1 cellular context compared by ENCODE assay signal in the genomic region with DNA sequence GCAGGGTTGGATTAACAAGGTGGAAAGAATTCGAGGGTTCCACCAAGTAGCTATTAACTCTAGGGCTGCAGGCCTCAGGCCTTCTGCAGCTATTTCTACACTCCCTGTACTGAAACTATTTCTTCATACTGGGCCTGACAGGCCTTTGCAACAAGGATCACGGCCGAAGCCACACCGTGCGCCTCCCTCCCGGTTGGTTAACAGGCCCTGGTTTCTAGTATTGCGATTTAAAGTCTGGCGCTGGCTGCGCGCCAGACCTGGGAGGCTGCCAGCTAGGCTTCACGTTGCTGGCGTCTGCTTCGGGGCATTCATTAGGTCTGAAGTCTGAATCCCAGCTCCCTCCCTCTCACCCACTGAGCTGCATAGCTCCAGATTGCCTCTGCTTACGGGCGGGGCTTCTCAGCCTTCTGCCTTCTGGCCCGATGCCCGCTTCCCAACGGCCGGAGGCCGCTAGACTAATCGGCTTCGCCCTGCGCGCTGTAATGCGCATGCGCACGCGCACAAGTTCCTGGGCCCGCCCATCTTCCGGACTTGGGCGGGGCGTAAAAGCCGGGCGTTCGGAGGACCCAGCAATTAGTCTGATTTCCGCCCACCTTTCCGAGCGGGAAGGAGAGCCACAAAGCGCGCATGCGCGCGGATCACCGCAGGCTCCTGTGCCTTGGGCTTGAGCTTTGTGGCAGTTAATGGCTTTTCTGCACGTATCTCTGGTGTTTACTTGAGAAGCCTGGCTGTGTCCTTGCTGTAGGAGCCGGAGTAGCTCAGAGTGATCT.
TF ChIP-seq lines count a peak whose summit lies in the region.

No MANE protein-coding gene starts in this region.

TF ChIP-seq in IMR-90, 13 proteins besides CTCF, POLR2A, EP300 and RAD21 (continued from another document):
- TF ChIP-seq SMC3 (IDR thresholded peaks at IDR 0.05; ENCODE audit: low read depth, low read length) (peak; percentile 16; the same call in 1 of the 2 replicates), CHD1 (IDR thresholded peaks at IDR 0.05; ENCODE audit: low read depth, low read length) (no peak), NFE2L2 (IDR thresholded peaks at IDR 0.05; ENCODE audit: low read depth, low read length) (no peak), CEBPB (IDR thresholded peaks at IDR 0.05; ENCODE audit: low read depth, low read length) (peak; percentile 69), MAZ (IDR thresholded peaks at IDR 0.05; ENCODE audit: borderline replicate concordance, low read depth, low read length) (peak; percentile 74; the same call in 1 of the 2 replicates), MXI1 (IDR thresholded peaks at IDR 0.05; ENCODE audit: borderline replicate concordance, low read depth, low read length) (peak; percentile 26; the same call in 1 of the 2 replicates), RCOR1 (IDR thresholded peaks at IDR 0.05; ENCODE audit: insufficient replicate concordance, low read length) (no peak)
- TF ChIP-seq, protein P1, sequence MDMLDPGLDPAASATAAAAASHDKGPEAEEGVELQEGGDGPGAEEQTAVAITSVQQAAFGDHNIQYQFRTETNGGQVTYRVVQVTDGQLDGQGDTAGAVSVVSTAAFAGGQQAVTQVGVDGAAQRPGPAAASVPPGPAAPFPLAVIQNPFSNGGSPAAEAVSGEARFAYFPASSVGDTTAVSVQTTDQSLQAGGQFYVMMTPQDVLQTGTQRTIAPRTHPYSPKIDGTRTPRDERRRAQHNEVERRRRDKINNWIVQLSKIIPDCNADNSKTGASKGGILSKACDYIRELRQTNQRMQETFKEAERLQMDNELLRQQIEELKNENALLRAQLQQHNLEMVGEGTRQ (IDR thresholded peaks at IDR 0.05; ENCODE audit: low read depth, low read length): no peak
